8 cellular contexts compared by ENCODE assay signal in the genomic region with DNA sequence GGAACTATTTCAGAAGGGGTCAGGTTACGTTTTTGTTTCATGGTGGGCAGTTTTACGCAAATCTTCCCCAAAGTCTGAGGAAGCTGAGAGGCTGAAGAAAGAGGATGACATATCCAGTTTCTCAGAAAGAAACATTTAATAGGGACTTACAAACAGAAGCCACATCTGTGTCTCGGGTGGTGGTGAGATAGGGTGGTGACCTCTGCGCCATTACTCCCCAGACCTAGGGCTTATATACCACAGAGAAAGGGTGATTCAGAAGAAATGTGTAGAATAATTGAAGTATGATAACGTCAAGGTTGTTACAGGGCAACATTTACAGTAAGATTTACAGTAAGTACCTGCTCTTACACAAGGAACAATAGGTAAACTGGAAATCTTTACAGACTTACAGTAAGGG. TPM values are rescaled to one million over a fixed set of nuclear protein-coding genes. Genes with fewer than 3 reads are reported as not detected.
"Had no signal": no experiment of that assay in that cellular context is flagged by ENCODE, and none has a peak within 500 bp of the region (broad histone marks: within the 10 kb centered on the region; RNA-seq: fewer than 3 reads in every experiment).

No MANE protein-coding gene starts in this region.

- ATAC-seq: GM12878 had no signal

- DNase-seq: GDM1, GF-D8 had no signal

- FAIRE-seq: G401.6, GM12878, GM12891, GM12892, GM18507, GM19239 had no signal

- H3K4me3 ChIP-seq: GM12878 had no signal

RNA-seq across cellular contexts. Expression of gene RELN, which starts 43.0 kb away (rescaled TPM):
- polyA plus RNA-seq: GM12878 had no signal
